Comparison of ENCODE assay signal across 1 cellular context in genomic region chr17:39011907-39012468, GRCh38.
TF ChIP-seq lines count a peak whose summit lies in the region.

No MANE protein-coding gene starts in this region.

TF ChIP-seq in H1, 55 proteins besides CTCF, POLR2A, EP300 and RAD21 (continued from another document):
- TF ChIP-seq BACH1 (IDR thresholded peaks at IDR 0.05; ENCODE audit: low read length) (peak; percentile 56; the same call in 1 of the 2 replicates), JUND (IDR thresholded peaks at IDR 0.05; ENCODE audit: low read length) (peak; percentile 69; the same call in 1 of the 2 replicates), SUZ12 (IDR thresholded peaks at IDR 0.05; ENCODE audit: low read length) (peak; percentile 50; the same call in 1 of the 2 replicates), KDM4A (IDR thresholded peaks at IDR 0.05; ENCODE audit: low read depth, low read length, severe bottlenecking) (peak; percentile 27), BRCA1 (IDR thresholded peaks at IDR 0.05; ENCODE audit: low read depth, low read length) (no peak), TAF1 (IDR thresholded peaks at IDR 0.05; ENCODE audit: low read depth, low read length) (peak; percentile 29; the same call in 1 of the 2 replicates)
- TF ChIP-seq, protein P1, sequence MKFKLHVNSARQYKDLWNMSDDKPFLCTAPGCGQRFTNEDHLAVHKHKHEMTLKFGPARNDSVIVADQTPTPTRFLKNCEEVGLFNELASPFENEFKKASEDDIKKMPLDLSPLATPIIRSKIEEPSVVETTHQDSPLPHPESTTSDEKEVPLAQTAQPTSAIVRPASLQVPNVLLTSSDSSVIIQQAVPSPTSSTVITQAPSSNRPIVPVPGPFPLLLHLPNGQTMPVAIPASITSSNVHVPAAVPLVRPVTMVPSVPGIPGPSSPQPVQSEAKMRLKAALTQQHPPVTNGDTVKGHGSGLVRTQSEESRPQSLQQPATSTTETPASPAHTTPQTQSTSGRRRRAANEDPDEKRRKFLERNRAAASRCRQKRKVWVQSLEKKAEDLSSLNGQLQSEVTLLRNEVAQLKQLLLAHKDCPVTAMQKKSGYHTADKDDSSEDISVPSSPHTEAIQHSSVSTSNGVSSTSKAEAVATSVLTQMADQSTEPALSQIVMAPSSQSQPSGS (IDR thresholded peaks at IDR 0.05; ENCODE audit: low read length): peak; percentile 46; the same call in 1 of the 2 replicates
